Comparison of ENCODE assay signal across 13 cellular contexts in genomic region chr10:95469676-95470075, GRCh38.
DNase-seq lines count a peak whose midpoint lies in the region; ATAC-seq and TF ChIP-seq lines count a peak whose summit lies in the region.
"Had no signal": no experiment of that assay in that cellular context is flagged by ENCODE, and none has a peak within 500 bp of the region (broad histone marks: within the 10 kb centered on the region; RNA-seq: fewer than 3 reads in every experiment).

No MANE protein-coding gene starts in this region.

- no peaks in the 10 kb centered on the region for H3K36me3 ChIP-seq in muscle layer of duodenum (ENCODE audit: control insufficient read depth in 1 of 2, insufficient read depth in 2 of 2, low read length in 2 of 2)
- peaks cover 7% of the 10 kb centered on the region for H3K36me3 ChIP-seq in thoracic aorta

- H3K4me3 ChIP-seq in muscle layer of duodenum (ENCODE audit: low read depth in 1 of 2, low read length in 2 of 2) (no peak overlapping the region), thoracic aorta (peak overlapping the region; percentile 9)

- peaks cover 14 to 16% of the 10 kb centered on the region in 2 donors for H3K4me1 ChIP-seq in muscle layer of duodenum (ENCODE audit: control insufficient read depth in 1 of 2, insufficient read depth in 2 of 2, low read length in 2 of 2)
- H3K4me1 ChIP-seq in thoracic aorta (ENCODE audit: control insufficient read depth in 1 of 2, low read depth in 2 of 2): peaks cover 62 to 97% of the 10 kb centered on the region in 2 donors

- H3K27ac ChIP-seq in muscle layer of duodenum (ENCODE audit: low read length): peak overlapping the region; percentile 24
- peak overlapping the region; percentile 88 to 97 for H3K27ac ChIP-seq in thoracic aorta

- POLR2A ChIA-PET in WTC11 (lab: Charles Lee): interaction anchor here (0.8 kb wide), 1 partner anchor 11 kb away, joined by 3 read pairs; no protein-coding TSS in a partner anchor

- no peaks in the 10 kb centered on the region for H3K27me3 ChIP-seq in muscle layer of duodenum (ENCODE audit: low read depth, low read length)
- no peaks in the 10 kb centered on the region for H3K27me3 ChIP-seq in thoracic aorta (replicated peaks; ENCODE audit: insufficient read depth)

- H3K9me3 Mint-ChIP-seq in WTC11: no peaks in the 10 kb centered on the region
- no peaks in the 10 kb centered on the region for H3K9me3 Mint-ChIP-seq in endothelial cell (ENCODE audit: unreplicated experiment)
- no peaks in the 10 kb centered on the region for H3K9me3 Mint-ChIP-seq in activated naive CD8-positive, alpha-beta T cell treated with anti-CD3 and anti-CD28 coated beads, Interleukin-2, amount 50 U/mL, for 24 hours
- H3K9me3 Mint-ChIP-seq: activated naive CD4-positive, alpha-beta T cell treated with anti-CD3 and anti-CD28 coated beads, Interleukin-2, amount 10 ng/mL, durations not matched to agents 7 days and 5 days had no signal

- H3K27ac Mint-ChIP-seq in WTC11 (peak overlapping the region; percentile 66), endothelial cell (ENCODE audit: unreplicated experiment) (peak overlapping the region; percentile 58)
- no peak overlapping the region for H3K27ac Mint-ChIP-seq in activated naive CD8-positive, alpha-beta T cell treated with anti-CD3 and anti-CD28 coated beads, Interleukin-2, amount 50 U/mL, for 24 hours
- H3K27ac Mint-ChIP-seq: activated naive CD4-positive, alpha-beta T cell treated with anti-CD3 and anti-CD28 coated beads, Interleukin-2, amount 10 ng/mL, durations not matched to agents 7 days and 5 days had no signal

- no peaks in the 10 kb centered on the region for H3K9me3 ChIP-seq in muscle layer of duodenum (ENCODE audit: control insufficient read depth in 1 of 2, low read length in 2 of 2)
- H3K9me3 ChIP-seq in thoracic aorta: no peaks in the 10 kb centered on the region

- DNase-seq in WTC11 (ENCODE audit: low spot score): no peak
- DNase-seq in endothelial cell (ENCODE audit: low spot score): no peak
- DNase-seq in thoracic aorta (ENCODE audit: low spot score): no peak
- DNase-seq in AML-193 (lab: John Stamatoyannopoulos, UW): no peak
- DNase-seq in activated naive CD8-positive, alpha-beta T cell treated with anti-CD3 and anti-CD28 coated beads, Interleukin-2, amount 50 U/mL, for 24 hours: no peak
- DNase-seq in T-helper 2 cell: no peak
- DNase-seq: activated CD4-positive, alpha-beta T cell treated with anti-CD3 and anti-CD28 coated beads, Interleukin-2, amount 50 U/mL, for 4 hours; activated naive CD4-positive, alpha-beta T cell treated with anti-CD3 and anti-CD28 coated beads, Interleukin-2, amount 10 ng/mL, durations not matched to agents 7 days and 5 days; effector CD4-positive, alpha-beta T cell; NCI-H226; NK-92 treated with Interleukin-12 subunit alpha and Interleukin-12 subunit beta, amount 100 ng/mL, for 24 hours; SW 1271 had no signal

- H3K27me3 Mint-ChIP-seq in WTC11 (ENCODE audit: low read depth) (no peaks in the 10 kb centered on the region), endothelial cell (ENCODE audit: unreplicated experiment) (peaks cover 1% of the 10 kb centered on the region)
- peaks cover 5% of the 10 kb centered on the region for H3K27me3 Mint-ChIP-seq in activated naive CD8-positive, alpha-beta T cell treated with anti-CD3 and anti-CD28 coated beads, Interleukin-2, amount 50 U/mL, for 24 hours

- H3K4me3 Mint-ChIP-seq in WTC11: no peak overlapping the region
- H3K4me3 Mint-ChIP-seq in endothelial cell (ENCODE audit: unreplicated experiment): no peak overlapping the region
- no peak overlapping the region for H3K4me3 Mint-ChIP-seq in activated naive CD8-positive, alpha-beta T cell treated with anti-CD3 and anti-CD28 coated beads, Interleukin-2, amount 50 U/mL, for 24 hours
- H3K4me3 Mint-ChIP-seq: activated naive CD4-positive, alpha-beta T cell treated with anti-CD3 and anti-CD28 coated beads, Interleukin-2, amount 10 ng/mL, durations not matched to agents 7 days and 5 days had no signal

- CTCF ChIA-PET in WTC11 (lab: Charles Lee): interaction anchor here (0.5 to 1.8 kb wide), 3 partner anchors 35 to 90 kb away, joined by 3 to 5 read pairs (median 3); no protein-coding TSS in a partner anchor

- H3K36me3 Mint-ChIP-seq in WTC11: no peaks in the 10 kb centered on the region
- H3K36me3 Mint-ChIP-seq in endothelial cell (ENCODE audit: low read depth, unreplicated experiment): peaks cover 12% of the 10 kb centered on the region
- H3K36me3 Mint-ChIP-seq in activated naive CD8-positive, alpha-beta T cell treated with anti-CD3 and anti-CD28 coated beads, Interleukin-2, amount 50 U/mL, for 24 hours (ENCODE audit: low read depth): no peaks in the 10 kb centered on the region
- H3K36me3 Mint-ChIP-seq: activated naive CD4-positive, alpha-beta T cell treated with anti-CD3 and anti-CD28 coated beads, Interleukin-2, amount 10 ng/mL, durations not matched to agents 7 days and 5 days had no signal

- peak; percentile 12; the same call in 1 of the 2 replicates for ATAC-seq in WTC11
- ATAC-seq in thoracic aorta (ENCODE audit: insufficient number of reproducible peaks, low FRiP score, low read depth): no peak
- ATAC-seq in activated naive CD8-positive, alpha-beta T cell treated with anti-CD3 and anti-CD28 coated beads, Interleukin-2, amount 50 U/mL, for 24 hours: no peak

- H3K4me1 Mint-ChIP-seq in WTC11: peaks cover 74% of the 10 kb centered on the region
- peaks cover 68% of the 10 kb centered on the region for H3K4me1 Mint-ChIP-seq in endothelial cell (ENCODE audit: unreplicated experiment)
- peaks cover 5% of the 10 kb centered on the region for H3K4me1 Mint-ChIP-seq in activated naive CD8-positive, alpha-beta T cell treated with anti-CD3 and anti-CD28 coated beads, Interleukin-2, amount 50 U/mL, for 24 hours

- no peak for TF ChIP-seq CTCF in WTC11 (IDR thresholded peaks at IDR 0.05)
- no peak for TF ChIP-seq CTCF in endothelial cell (IDR thresholded peaks at IDR 0.05; ENCODE audit: unreplicated experiment)
- no peak for TF ChIP-seq CTCF in thoracic aorta (IDR thresholded peaks at IDR 0.05)

TF ChIP-seq in WTC11, 78 proteins besides CTCF, POLR2A, EP300 and RAD21:
- TF ChIP-seq ESRRA (CRISPR knock-in tag; IDR thresholded peaks at IDR 0.05; ENCODE audit: borderline replicate concordance) (no peak), JAZF1 (CRISPR knock-in tag; IDR thresholded peaks at IDR 0.05) (no peak), ATF3 (CRISPR knock-in tag; conservative IDR thresholded peaks at IDR 0.05) (no peak), IRF1 (CRISPR knock-in tag; IDR thresholded peaks at IDR 0.05) (no peak), IRF2 (CRISPR knock-in tag; IDR thresholded peaks at IDR 0.05; ENCODE audit: borderline replicate concordance, low read depth) (no peak), HMGA2 (CRISPR knock-in tag; IDR thresholded peaks at IDR 0.05) (no peak), RORB (CRISPR knock-in tag; IDR thresholded peaks at IDR 0.05) (no peak), ELF4 (CRISPR knock-in tag; IDR thresholded peaks at IDR 0.05; ENCODE audit: low read depth) (no peak), ZNF512 (CRISPR knock-in tag; IDR thresholded peaks at IDR 0.05; ENCODE audit: borderline replicate concordance) (no peak), ZNF425 (CRISPR knock-in tag; conservative IDR thresholded peaks at IDR 0.05) (no peak), ZNF263 (CRISPR knock-in tag; IDR thresholded peaks at IDR 0.05; ENCODE audit: low read depth) (no peak)
TF ChIP-seq in WTC11: peak in this region for 0.
